In the genomic region with DNA sequence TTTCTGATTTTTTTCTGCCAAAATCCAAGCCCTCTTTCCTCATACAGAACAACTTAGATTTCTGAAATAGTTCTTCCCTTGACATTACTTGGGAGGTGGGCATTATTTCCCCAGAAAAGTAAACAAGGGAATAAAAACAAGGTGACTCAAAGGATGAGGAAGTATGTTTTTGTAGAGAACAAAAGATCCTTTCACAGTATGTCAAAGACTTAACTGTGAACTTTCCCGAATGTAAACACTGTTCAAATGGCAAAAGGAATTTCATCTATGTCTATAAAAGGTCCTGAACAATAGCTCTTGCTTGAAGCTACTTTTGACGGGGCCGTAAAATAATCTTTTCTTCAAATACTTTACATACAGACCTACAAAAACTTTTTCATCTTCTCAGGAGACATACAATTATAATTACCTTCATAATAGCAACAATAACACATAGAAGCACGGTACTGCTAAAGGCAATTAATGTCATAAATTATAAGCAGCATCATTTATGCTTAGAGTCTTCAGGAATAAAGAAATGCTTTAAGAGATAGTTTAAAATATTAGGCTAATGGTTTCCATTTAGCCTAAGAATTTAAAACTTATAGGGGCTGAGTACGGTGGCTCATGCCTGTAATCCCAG, we compare ENCODE assay signal across 11 cellular contexts.
DNase-seq lines count a peak whose midpoint lies in the region; ATAC-seq and TF ChIP-seq lines count a peak whose summit lies in the region.
"Had no signal": no experiment of that assay in that cellular context is flagged by ENCODE, and none has a peak within 500 bp of the region (broad histone marks: within the 10 kb centered on the region; RNA-seq: fewer than 3 reads in every experiment).

No MANE protein-coding gene starts in this region.

- ATAC-seq in GM23338 = no peak
- ATAC-seq in GM18907 (IDR thresholded peaks at IDR 0.05; ENCODE audit: unreplicated experiment) = no peak
- ATAC-seq in GM21529 (IDR thresholded peaks at IDR 0.05; ENCODE audit: unreplicated experiment) = no peak

- peaks cover 13% of the 10 kb centered on the region; the same call in 2 of the 3 replicates for H3K4me1 Mint-ChIP-seq in GM23338

- intact Hi-C loops in sigmoid colon (cut with DNase I) (no loop called here), tibial artery (cut with DNase I; ENCODE audit: low total_unique reads) (no loop called here)

- peak overlapping the region; percentile 4; the same call in 1 of the 2 replicates for H3K4me2 ChIP-seq in GM23338

- TF ChIP-seq CTCF in GM23338 (conservative IDR thresholded peaks at IDR 0.05; ENCODE audit: low read depth in 2 of 2) (no peak), foreskin fibroblast (IDR thresholded peaks at IDR 0.05; ENCODE audit: low read depth, low read length) (no peak), sigmoid colon (IDR thresholded peaks at IDR 0.05) (no peak), tibial artery (IDR thresholded peaks at IDR 0.05) (no peak)

- TF ChIP-seq EP300 in sigmoid colon (IDR thresholded peaks at IDR 0.05) = no peak

- no peak overlapping the region for H3K27ac ChIP-seq in GM23338 (ENCODE audit: low read depth)
- peak overlapping the region; percentile 88 for H3K27ac ChIP-seq in SJSA1
- H3K27ac ChIP-seq in sigmoid colon = peak overlapping the region; percentile 48 to 64 (median 60)
- H3K27ac ChIP-seq in tibial artery = no peak overlapping the region

- no peaks in the 10 kb centered on the region for H3K36me3 Mint-ChIP-seq in GM23338 (ENCODE audit: low read depth)
- H3K36me3 Mint-ChIP-seq: activated CD4-positive, alpha-beta memory T cell treated with anti-CD3 and anti-CD28 coated beads for 36 hours had no signal

- TF ChIP-seq POLR2A in sigmoid colon (IDR thresholded peaks at IDR 0.05) = no peak

- H3K79me2 ChIP-seq in GM23338 (replicated peaks; ENCODE audit: insufficient read depth) = no peaks in the 10 kb centered on the region

- H3K4me1 ChIP-seq in GM23338 (ENCODE audit: insufficient read depth) (peaks cover 10% of the 10 kb centered on the region), SJSA1 (replicated peaks) (peaks cover 77% of the 10 kb centered on the region), sigmoid colon (peaks cover 0 to 62% (median 46%) of the 10 kb centered on the region in 4 donors), tibial artery (peaks cover 0 to 54% (median 24%) of the 10 kb centered on the region in 4 donors)

- no peak overlapping the region for H3K4me3 ChIP-seq in GM23338
- no peak overlapping the region for H3K4me3 ChIP-seq in SJSA1
- no peak overlapping the region for H3K4me3 ChIP-seq in foreskin fibroblast (ENCODE audit: low read depth in 1 of 2, low read length in 2 of 2)
- no peak overlapping the region for H3K4me3 ChIP-seq in sigmoid colon
- no peak overlapping the region for H3K4me3 ChIP-seq in tibial artery

- H3K27me3 ChIP-seq in GM23338 (ENCODE audit: insufficient read depth) (no peaks in the 10 kb centered on the region), SJSA1 (replicated peaks) (no peaks in the 10 kb centered on the region), sigmoid colon (no peaks in the 10 kb centered on the region), tibial artery (no peaks in the 10 kb centered on the region)

- DNase-seq in GM23338 (ENCODE audit: low spot score) = peak; percentile 33
- peak in 1 of 2 experiments; percentile 84 for DNase-seq in SJSA1 (ENCODE audit: low read depth in 1 of 2, low spot score in 2 of 2)
- peak; percentile 60 to 68 for DNase-seq in foreskin fibroblast
- DNase-seq in sigmoid colon = no peak
- DNase-seq in tibial artery = no peak
- no peak for DNase-seq in DMS 273 treated with DMSO at 0.1 percent for 48 hours (lab: John Stamatoyannopoulos, UW)
- DNase-seq: activated CD4-positive, alpha-beta memory T cell treated with anti-CD3 and anti-CD28 coated beads for 36 hours; DND-41; NCI-H1436 treated with DMSO at 0.1 percent for 48 hours had no signal

- H3K9me2 ChIP-seq in GM23338 (ENCODE audit: insufficient read depth) = no peaks in the 10 kb centered on the region

- H3K27ac Mint-ChIP-seq in GM23338 = no peak overlapping the region
- H3K27ac Mint-ChIP-seq: activated CD4-positive, alpha-beta memory T cell treated with anti-CD3 and anti-CD28 coated beads for 36 hours had no signal

- WGBS in sigmoid colon, 2 donors = 18 to 64% methylated on average over 5 of the region's 5 CpGs

- H3K4me3 Mint-ChIP-seq in GM23338 = no peak overlapping the region
- H3K4me3 Mint-ChIP-seq: activated CD4-positive, alpha-beta memory T cell treated with anti-CD3 and anti-CD28 coated beads for 36 hours had no signal

- H3K9me3 ChIP-seq in SJSA1 (replicated peaks) = no peaks in the 10 kb centered on the region
- H3K9me3 ChIP-seq in sigmoid colon = no peaks in the 10 kb centered on the region
- H3K9me3 ChIP-seq in tibial artery = no peaks in the 10 kb centered on the region

- H3F3A ChIP-seq in GM23338 (replicated peaks; ENCODE audit: low read depth) = no peaks in the 10 kb centered on the region

- H3K9me3 Mint-ChIP-seq in GM23338 = no peaks in the 10 kb centered on the region
- H3K9me3 Mint-ChIP-seq: activated CD4-positive, alpha-beta memory T cell treated with anti-CD3 and anti-CD28 coated beads for 36 hours had no signal

- H3K36me3 ChIP-seq in GM23338 (ENCODE audit: insufficient read depth) (no peaks in the 10 kb centered on the region), SJSA1 (no peaks in the 10 kb centered on the region), sigmoid colon (no peaks in the 10 kb centered on the region), tibial artery (no peaks in the 10 kb centered on the region)

- H3K27me3 Mint-ChIP-seq in GM23338 (ENCODE audit: insufficient read depth, low read depth, poor library complexity) = peaks cover 4% of the 10 kb centered on the region
- H3K27me3 Mint-ChIP-seq: activated CD4-positive, alpha-beta memory T cell treated with anti-CD3 and anti-CD28 coated beads for 36 hours had no signal

- no peaks in the 10 kb centered on the region for H4K20me1 ChIP-seq in GM23338 (replicated peaks; ENCODE audit: insufficient read depth)

- no peak overlapping the region for H2AFZ ChIP-seq in GM23338

TF ChIP-seq in GM23338, 12 proteins besides CTCF, POLR2A, EP300 and RAD21 (continues in another document):
- TF ChIP-seq NANOG (IDR thresholded peaks at IDR 0.05; ENCODE audit: borderline replicate concordance) (no peak), REST (IDR thresholded peaks at IDR 0.05; ENCODE audit: unreplicated experiment) (no peak), ZNF331 (CRISPR knock-in tag; IDR thresholded peaks at IDR 0.05; ENCODE audit: low read depth) (no peak), CREB1 (CRISPR knock-in tag; IDR thresholded peaks at IDR 0.05; ENCODE audit: low read depth) (no peak), ZNF114 (CRISPR knock-in tag; IDR thresholded peaks at IDR 0.05) (no peak), EZH2phosphoT487 (IDR thresholded peaks at IDR 0.05; ENCODE audit: unreplicated experiment) (no peak), EZH2 (IDR thresholded peaks at IDR 0.05; ENCODE audit: low read depth, unreplicated experiment) (no peak), POLR2AphosphoS5 (IDR thresholded peaks at IDR 0.05; ENCODE audit: low read depth) (no peak)

Comparison
In these comparisons a context has a peak if more than half of its experiments do, and no peak if none do; other contexts are left out.
1. DNase-seq: peak in GM23338 (single experiment) and foreskin fibroblast (2 of 2); none in sigmoid colon (single experiment), tibial artery (0 of 2) and DMS 273 treated with DMSO at 0.1 percent for 48 hours (single experiment).
2. H3K27ac ChIP-seq: peak in SJSA1 (single experiment) and sigmoid colon (4 of 4); none in GM23338 (single experiment) and tibial artery (0 of 2).